Comparison of ENCODE assay signal across 9 cellular contexts in genomic region chr6:13248053-13248452, GRCh38.
DNase-seq lines count a peak whose midpoint lies in the region; ATAC-seq and TF ChIP-seq lines count a peak whose summit lies in the region.
"Had no signal": no experiment of that assay in that cellular context is flagged by ENCODE, and none has a peak within 500 bp of the region (broad histone marks: within the 10 kb centered on the region; RNA-seq: fewer than 3 reads in every experiment).

No MANE protein-coding gene starts in this region.

- H3K27ac ChIP-seq in WERI-Rb-1 (peak overlapping the region; percentile 78), left lung (no peak overlapping the region)

- no peaks in the 10 kb centered on the region for H3K36me3 Mint-ChIP-seq in CD14-positive monocyte

- CTCF ChIA-PET in BJ (lab: Yijun Ruan, JAX), result interaction anchor here (1.1 kb wide), 1 partner anchor 8 kb away, joined by 3 read pairs; no protein-coding TSS in a partner anchor

- ATAC-seq in left lung, result no peak
- ATAC-seq in stimulated activated naive CD8-positive, alpha-beta T cell treated with anti-CD3 and anti-CD28 coated beads, Interleukin-15, Interleukin-2, amounts not matched to agents 100 U/mL and 50 U/mL, for 24 hours, result no peak

- peaks cover 0 to 1% (median 0%) of the 10 kb centered on the region in 3 donors for H3K27me3 Mint-ChIP-seq in CD14-positive monocyte (ENCODE audit: low read depth in 3 of 3)

- peaks cover 0 to 9% (median 5%) of the 10 kb centered on the region in 7 donors for H3K9me3 Mint-ChIP-seq in CD14-positive monocyte

- H3K36me3 ChIP-seq in BJ (ENCODE audit: control insufficient read depth, insufficient read depth, low read length) (no peaks in the 10 kb centered on the region), WERI-Rb-1 (no peaks in the 10 kb centered on the region), left lung (no peaks in the 10 kb centered on the region)

- DNase-seq in BJ (ENCODE audit: low read depth) (peak; percentile 26), NCI-H1105 treated with DMSO at 0.1 percent for 48 hours (lab: John Stamatoyannopoulos, UW) (peak; percentile 93), WERI-Rb-1 (peak; percentile 82), islet precursor cell (peak; percentile 77), NCI-H774 (lab: John Stamatoyannopoulos, UW) (no peak), left lung (no peak), CD14-positive monocyte (ENCODE audit: low spot score) (no peak)
- DNase-seq in stimulated activated naive CD8-positive, alpha-beta T cell treated with anti-CD3 and anti-CD28 coated beads, Interleukin-15, Interleukin-2, amounts not matched to agents 100 U/mL and 50 U/mL, for 24 hours, result no peak
- DNase-seq: KBM-7 had no signal

- no peak overlapping the region for H3K4me3 ChIP-seq in BJ (ENCODE audit: low read depth, low read length)
- no peak overlapping the region for H3K4me3 ChIP-seq in WERI-Rb-1 (ENCODE audit: low read depth, low read length)
- H3K4me3 ChIP-seq in left lung, result no peak overlapping the region

- POLR2A ChIA-PET in BJ (lab: Charles Lee), result interaction anchor here (0.6 kb wide), 1 partner anchor 280 kb away, joined by 6 read pairs; no protein-coding TSS in a partner anchor

- intact Hi-C loops in left lung (cut with DNase I) (no loop called here), CD14-positive monocyte (cut with micrococcal nuclease) (no loop called here)

- H3K27ac Mint-ChIP-seq in CD14-positive monocyte, result no peak overlapping the region

- H3K9me3 ChIP-seq in WERI-Rb-1 (ENCODE audit: severe bottlenecking), result peaks cover 3% of the 10 kb centered on the region
- H3K9me3 ChIP-seq in left lung, result peaks cover 0 to 3% of the 10 kb centered on the region in 2 donors

- TF ChIP-seq CTCF in BJ (IDR thresholded peaks at IDR 0.05; ENCODE audit: insufficient read depth, low read depth, low read length) (no peak), WERI-Rb-1 (IDR thresholded peaks at IDR 0.05; ENCODE audit: low read depth, low read length) (no peak), left lung (IDR thresholded peaks at IDR 0.05) (no peak), CD14-positive monocyte (IDR thresholded peaks at IDR 0.05) (no peak)

- peaks cover 0 to 6% of the 10 kb centered on the region in 2 donors for H3K4me1 ChIP-seq in left lung

- H3K4me3 Mint-ChIP-seq in CD14-positive monocyte, result no peak overlapping the region

- H3K4me1 Mint-ChIP-seq in CD14-positive monocyte, result peaks cover 15% of the 10 kb centered on the region

- H3K27me3 ChIP-seq in BJ (ENCODE audit: control insufficient read depth, insufficient read depth, low read length) (no peaks in the 10 kb centered on the region), WERI-Rb-1 (ENCODE audit: insufficient read depth, low read depth, severe bottlenecking) (no peaks in the 10 kb centered on the region), left lung (no peaks in the 10 kb centered on the region)

Comparison
In these comparisons a context has a peak if more than half of its experiments do, and no peak if none do; other contexts are left out.
1. DNase-seq: peak in BJ (single experiment), NCI-H1105 treated with DMSO at 0.1 percent for 48 hours (single experiment), WERI-Rb-1 (single experiment) and islet precursor cell (single experiment); none in NCI-H774 (single experiment), left lung (0 of 2), CD14-positive monocyte (single experiment) and stimulated activated naive CD8-positive, alpha-beta T cell treated with anti-CD3 and anti-CD28 coated beads, Interleukin-15, Interleukin-2, amounts not matched to agents 100 U/mL and 50 U/mL, for 24 hours (single experiment).